In genomic region chr9:9783211-9783610, GRCh38 we compare ENCODE assay signal across 27 cellular contexts.
"Had no signal": no experiment of that assay in that cellular context is flagged by ENCODE, and none has a peak within 500 bp of the region (broad histone marks: within the 10 kb centered on the region; RNA-seq: fewer than 3 reads in every experiment).

No MANE protein-coding gene starts in this region.

- FAIRE-seq: astrocyte, colon, frontal cortex had no signal

- H3K4me1 ChIP-seq: heart left ventricle had no signal

- DNase-seq: activated B cell treated with CpG ODN at 0.5 μM for 24 hours; activated CD4-positive, alpha-beta memory T cell treated with anti-CD3 and anti-CD28 coated beads, Interleukin-2, amount 10 ng/mL, durations not matched to agents 7 days and 5 days; activated CD4-positive, alpha-beta T cell treated with anti-CD3 and anti-CD28 coated beads for 36 hours; activated CD4-positive, alpha-beta T cell treated with anti-CD3 and anti-CD28 coated beads, Interleukin-2, amount 10 ng/mL, durations not matched to agents 24 days and 14 days; activated CD8-positive, alpha-beta memory T cell treated with anti-CD3 and anti-CD28 coated beads, Interleukin-2, amount 50 U/mL, for 48 hours; activated effector memory CD4-positive, alpha-beta T cell treated with Interleukin-2 at 50 U/mL for 16 hours; activated gamma-delta T cell treated with Interleukin-2 at 50 U/mL for 16 hours; activated naive CD4-positive, alpha-beta T cell treated with anti-CD3 and anti-CD28 coated beads, Interleukin-2, amount 50 U/mL, for 16 hours; activated naive CD4-positive, alpha-beta T cell treated with Interleukin-2 at 50 U/mL for 16 hours; activated T-cell treated with anti-CD3 and anti-CD28 coated beads, Interleukin-2, amount 50 U/mL, for 4 hours; amniotic stem cell; brain microvascular endothelial cell; caudate nucleus; cortex of kidney; dermis blood vessel endothelial cell; effector CD4-positive, alpha-beta T cell; effector memory CD8-positive, alpha-beta T cell; foreskin fibroblast; glutamatergic neuron; heart left ventricle; T-helper 1 cell; T-helper 17 cell; T1000; WERI-Rb-1 had no signal

- H3K27me3 ChIP-seq: brain microvascular endothelial cell, heart left ventricle had no signal

- H3K36me3 ChIP-seq: brain microvascular endothelial cell, heart left ventricle, WERI-Rb-1 had no signal

- H3K4me3 ChIP-seq: heart left ventricle had no signal

- H3K9me3 ChIP-seq: heart left ventricle had no signal

- H3K27ac ChIP-seq: brain microvascular endothelial cell, heart left ventricle, WERI-Rb-1 had no signal
